ENCODE assay signal across 8 cellular contexts in the genomic region with DNA sequence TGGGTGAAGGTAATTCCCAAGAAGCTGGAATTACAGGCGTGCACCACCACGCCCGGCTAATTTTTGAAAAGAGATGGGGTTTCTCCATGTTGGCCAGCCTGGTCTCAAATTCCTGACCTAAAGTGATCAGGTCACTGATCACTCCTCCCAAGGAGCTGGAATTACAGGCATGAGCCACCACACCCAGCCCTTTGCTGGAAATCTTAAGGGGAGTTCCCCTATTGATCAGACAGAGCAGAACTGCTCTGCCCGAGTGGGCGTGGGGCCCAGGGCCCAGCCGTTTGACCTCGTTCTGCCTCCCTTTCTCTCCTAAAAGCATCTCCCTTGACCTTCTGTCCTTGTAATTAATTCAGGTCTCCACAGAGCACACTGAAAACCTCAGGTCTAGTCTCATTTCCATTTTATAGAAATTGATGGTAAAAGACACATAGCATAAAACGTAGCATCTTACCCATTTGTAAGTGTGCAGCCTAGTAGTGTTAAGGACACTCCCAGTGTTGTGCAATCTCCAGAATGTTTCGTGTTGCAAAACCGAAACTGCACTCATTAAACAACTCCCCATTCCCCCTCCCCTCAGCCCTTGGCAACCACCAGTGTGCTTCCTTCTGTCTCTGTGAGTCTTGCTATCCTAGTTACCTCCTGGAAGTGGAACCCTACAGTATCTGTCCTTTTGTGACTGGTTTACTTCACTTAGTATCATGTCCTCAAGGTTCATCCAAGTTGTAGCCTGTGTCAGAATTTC.
A peak's percentile ranks its signal among the peaks of the same experiment; 100 is the strongest.
DNase-seq lines count a peak whose midpoint lies in the region; ATAC-seq and TF ChIP-seq lines count a peak whose summit lies in the region.

No MANE protein-coding gene starts in this region.

- ATAC-seq in HG03457 (IDR thresholded peaks at IDR 0.05; ENCODE audit: unreplicated experiment) (peak; percentile 74), RWPE2 (ENCODE audit: low read depth) (peak; percentile 73), GM19035 (IDR thresholded peaks at IDR 0.05; ENCODE audit: unreplicated experiment) (no peak)

- 65% methylated on average over 9 of the region's 10 CpGs for WGBS in mesenchymal stem cell

- peaks cover 2% of the 10 kb centered on the region for H3K79me1 ChIP-seq in mesenchymal stem cell (replicated peaks; ENCODE audit: low read length, poor library complexity, severe bottlenecking)

- H4K91ac ChIP-seq in mesenchymal stem cell (ENCODE audit: low read length) = no peak overlapping the region

- H2BK120ac ChIP-seq in mesenchymal stem cell (ENCODE audit: low read depth, low read length) = peak overlapping the region; percentile 75

- DNase-seq in NCI-H1417 (lab: John Stamatoyannopoulos, UW) (peak; percentile 37 to 74 (median 58)), NCI-H1417 treated with DMSO at 0.1 percent for 48 hours (lab: John Stamatoyannopoulos, UW) (no peak), RWPE2 (ENCODE audit: low spot score) (peak; percentile 91), colonic mucosa (peak; percentile 91), mesenchymal stem cell (peak; percentile 73), tibial artery (peak; percentile 92 to 95)

- H3K4me1 ChIP-seq in RWPE2 (ENCODE audit: insufficient read depth, poor library complexity, severe bottlenecking) = peaks cover 46% of the 10 kb centered on the region
- H3K4me1 ChIP-seq in colonic mucosa = peaks cover 23% of the 10 kb centered on the region
- H3K4me1 ChIP-seq in mesenchymal stem cell (ENCODE audit: control insufficient read depth, insufficient read depth, low read depth, low read length) = peaks cover 5% of the 10 kb centered on the region
- H3K4me1 ChIP-seq in tibial artery = peaks cover 0 to 69% (median 44%) of the 10 kb centered on the region in 4 donors

- no peak overlapping the region for H3K4me3 ChIP-seq in RWPE2 (ENCODE audit: severe bottlenecking)
- H3K4me3 ChIP-seq in colonic mucosa = no peak overlapping the region
- H3K4me3 ChIP-seq in mesenchymal stem cell (ENCODE audit: insufficient read depth in 1 of 2, low read depth in 1 of 2, low read length in 2 of 2) = peak overlapping the region in 1 of 2 experiments; percentile 65
- H3K4me3 ChIP-seq in tibial artery = peak overlapping the region in 1 of 2 donors; percentile 8

- peak overlapping the region in 1 of 2 donors; percentile 51 for H3K9ac ChIP-seq in colonic mucosa (ENCODE audit: low read depth in 2 of 2, low read length in 2 of 2)
- peak overlapping the region; percentile 70 for H3K9ac ChIP-seq in mesenchymal stem cell (ENCODE audit: low read length)

- H3K36me3 ChIP-seq in RWPE2 (ENCODE audit: low read depth) (no peaks in the 10 kb centered on the region), colonic mucosa (no peaks in the 10 kb centered on the region), mesenchymal stem cell (ENCODE audit: control insufficient read depth in 1 of 2, insufficient read depth in 2 of 2, low read depth in 1 of 2, low read length in 2 of 2) (no peaks in the 10 kb centered on the region), tibial artery (no peaks in the 10 kb centered on the region)

- H3K9me3 ChIP-seq in RWPE2 (ENCODE audit: severe bottlenecking) (no peaks in the 10 kb centered on the region), colonic mucosa (no peaks in the 10 kb centered on the region), mesenchymal stem cell (ENCODE audit: control insufficient read depth, low read length) (no peaks in the 10 kb centered on the region), tibial artery (no peaks in the 10 kb centered on the region)

- no peak overlapping the region for H3K14ac ChIP-seq in mesenchymal stem cell (ENCODE audit: low read length in 2 of 2)

- no peak overlapping the region for H3K4ac ChIP-seq in mesenchymal stem cell (ENCODE audit: low read depth in 1 of 2, low read length in 2 of 2)

- H3K4me2 ChIP-seq in mesenchymal stem cell (ENCODE audit: low read length, poor library complexity, severe bottlenecking) = no peak overlapping the region

- H4K8ac ChIP-seq in mesenchymal stem cell (ENCODE audit: low read length) = no peak overlapping the region

- no peak overlapping the region for H3K18ac ChIP-seq in mesenchymal stem cell (ENCODE audit: low read depth in 1 of 2, low read length in 2 of 2)

- H3K27me3 ChIP-seq in RWPE2 (ENCODE audit: insufficient read depth, poor library complexity, severe bottlenecking) (no peaks in the 10 kb centered on the region), colonic mucosa (no peaks in the 10 kb centered on the region), mesenchymal stem cell (ENCODE audit: control insufficient read depth in 1 of 2, insufficient read depth in 1 of 2, low read length in 2 of 2) (peaks cover 0 to 7% of the 10 kb centered on the region in 2 experiments), tibial artery (no peaks in the 10 kb centered on the region)

- no peak overlapping the region for H2AK5ac ChIP-seq in mesenchymal stem cell (ENCODE audit: low read length, severe bottlenecking)

- intact Hi-C loops in colonic mucosa (cut with DNase I) (no loop called here), tibial artery (cut with DNase I; ENCODE audit: low total_unique reads) (no loop called here)

- H2BK5ac ChIP-seq in mesenchymal stem cell (ENCODE audit: low read depth, low read length, poor library complexity, severe bottlenecking) = no peak overlapping the region

- H3K27ac ChIP-seq in RWPE2 (ENCODE audit: poor library complexity, severe bottlenecking) = peak overlapping the region; percentile 81
- H3K27ac ChIP-seq in colonic mucosa = peak overlapping the region; percentile 75
- no peak overlapping the region for H3K27ac ChIP-seq in mesenchymal stem cell (ENCODE audit: low read length, poor library complexity, severe bottlenecking)
- H3K27ac ChIP-seq in tibial artery = no peak overlapping the region

- no peak overlapping the region for H2BK12ac ChIP-seq in mesenchymal stem cell (ENCODE audit: low read length in 2 of 2)

- TF ChIP-seq CTCF in RWPE2 (IDR thresholded peaks at IDR 0.05; ENCODE audit: poor library complexity, severe bottlenecking) (no peak), colonic mucosa (IDR thresholded peaks at IDR 0.05) (no peak), tibial artery (IDR thresholded peaks at IDR 0.05) (no peak)

- no peak overlapping the region for H2AFZ ChIP-seq in mesenchymal stem cell (ENCODE audit: low read depth, low read length)

- H2BK15ac ChIP-seq in mesenchymal stem cell (ENCODE audit: low read depth, poor library complexity, severe bottlenecking) = no peak overlapping the region

- no peak overlapping the region for H3K23ac ChIP-seq in mesenchymal stem cell (ENCODE audit: low read length in 2 of 2)

Comparison
In these comparisons a context has a peak if more than half of its experiments do, and no peak if none do; other contexts are left out.
1. H3K27ac ChIP-seq: peak in RWPE2 (single experiment) and colonic mucosa (single experiment); none in mesenchymal stem cell (single experiment) and tibial artery (0 of 2).